ENCODE assay signal across 24 cellular contexts in genomic region chr16:64751906-64752305, GRCh38.
DNase-seq lines count a peak whose midpoint lies in the region; ATAC-seq and TF ChIP-seq lines count a peak whose summit lies in the region.
"Had no signal": no experiment of that assay in that cellular context is flagged by ENCODE, and none has a peak within 500 bp of the region (broad histone marks: within the 10 kb centered on the region; RNA-seq: fewer than 3 reads in every experiment).

No MANE protein-coding gene starts in this region.

- no peaks in the 10 kb centered on the region for H4K20me1 ChIP-seq in GM23338 (replicated peaks; ENCODE audit: insufficient read depth)

- no peak overlapping the region for H3K27ac ChIP-seq in GM23338 (ENCODE audit: low read depth)
- H3K27ac ChIP-seq: ascending aorta, heart right ventricle, HL-60, neutrophil, right lobe of liver had no signal

- H3K4me1 ChIP-seq in GM23338 (ENCODE audit: insufficient read depth) = no peaks in the 10 kb centered on the region
- H3K4me1 ChIP-seq: ascending aorta, heart right ventricle, right lobe of liver had no signal

- H3K27me3 ChIP-seq in BJ (ENCODE audit: control insufficient read depth, insufficient read depth, low read length) (peaks cover 2% of the 10 kb centered on the region), GM23338 (ENCODE audit: insufficient read depth) (no peaks in the 10 kb centered on the region)
- H3K27me3 ChIP-seq: ascending aorta, heart right ventricle, neutrophil, right lobe of liver had no signal

- H3K9me3 Mint-ChIP-seq in nephron = no peaks in the 10 kb centered on the region
- H3K9me3 Mint-ChIP-seq in GM23338 = no peaks in the 10 kb centered on the region
- H3K9me3 Mint-ChIP-seq: dendritic cell treated with granulocyte-macrophage colony-stimulating factor and Interleukin-4, amounts not matched to agents 40 ng/mL and 50 ng/mL, for 4 days had no signal

- no peak for TF ChIP-seq CTCF in BJ (IDR thresholded peaks at IDR 0.05; ENCODE audit: insufficient read depth, low read depth, low read length)
- no peak for TF ChIP-seq CTCF in fibroblast of mammary gland (conservative IDR thresholded peaks at IDR 0.05; ENCODE audit: control insufficient read depth, insufficient read depth, low read depth, low read length)
- TF ChIP-seq CTCF in nephron (IDR thresholded peaks at IDR 0.05; ENCODE audit: unreplicated experiment in 3 of 3) = no peak
- no peak for TF ChIP-seq CTCF in GM23338 (conservative IDR thresholded peaks at IDR 0.05; ENCODE audit: low read depth in 2 of 2)

- no peak overlapping the region for H3K4me2 ChIP-seq in GM23338

- no peaks in the 10 kb centered on the region for H3K79me2 ChIP-seq in GM23338 (replicated peaks; ENCODE audit: insufficient read depth)

- CTCF ChIA-PET in BJ (lab: Yijun Ruan, JAX) = interaction anchor here (1.3 kb wide), 1 partner anchor 372 kb away, joined by 3 read pairs; no protein-coding TSS in a partner anchor

- H3K4me1 Mint-ChIP-seq in nephron = peaks cover 37% of the 10 kb centered on the region
- no peaks in the 10 kb centered on the region for H3K4me1 Mint-ChIP-seq in GM23338
- H3K4me1 Mint-ChIP-seq: B cell had no signal

- H3K36me3 ChIP-seq in BJ (ENCODE audit: control insufficient read depth, insufficient read depth, low read length) (no peaks in the 10 kb centered on the region), GM23338 (ENCODE audit: insufficient read depth) (no peaks in the 10 kb centered on the region)
- H3K36me3 ChIP-seq: ascending aorta, heart right ventricle, neutrophil, right lobe of liver had no signal

- POLR2A ChIA-PET in BJ (lab: Charles Lee) = interaction anchor here (0.6 kb wide), 1 partner anchor 165 kb away, joined by 3 read pairs; no protein-coding TSS in a partner anchor

- ATAC-seq in GM23338 (no peak), HG03571 (IDR thresholded peaks at IDR 0.05; ENCODE audit: unreplicated experiment) (no peak)
- ATAC-seq: activated CD4-positive, CD25-positive, alpha-beta regulatory T cell treated with anti-CD3 and anti-CD28 coated beads, Interleukin-2, amount 50 U/mL, for 24 hours; heart right ventricle; K562; PC-3; right lobe of liver had no signal

- H3F3A ChIP-seq in GM23338 (replicated peaks; ENCODE audit: low read depth) = no peaks in the 10 kb centered on the region

- H3K4me3 ChIP-seq in BJ (ENCODE audit: low read depth, low read length) (no peak overlapping the region), fibroblast of mammary gland (ENCODE audit: control insufficient read depth, low read depth, low read length) (no peak overlapping the region), GM23338 (no peak overlapping the region)
- H3K4me3 ChIP-seq: ascending aorta, heart right ventricle, K562, right lobe of liver had no signal

- no peak overlapping the region for H2AFZ ChIP-seq in GM23338

- H3K4me3 Mint-ChIP-seq in nephron (no peak overlapping the region), GM23338 (no peak overlapping the region)
- H3K4me3 Mint-ChIP-seq: B cell; dendritic cell treated with granulocyte-macrophage colony-stimulating factor and Interleukin-4, amounts not matched to agents 40 ng/mL and 50 ng/mL, for 4 days had no signal

- DNase-seq in BJ (ENCODE audit: low read depth) = peak; percentile 72
- peak; percentile 4 for DNase-seq in RPMI7951 (ENCODE audit: low read depth)
- peak; percentile 45 for DNase-seq in fibroblast of mammary gland (ENCODE audit: low read depth)
- no peak for DNase-seq in GM23338 (ENCODE audit: low spot score)
- DNase-seq in NCI-H2171 treated with DMSO at 0.1 percent for 48 hours (lab: John Stamatoyannopoulos, UW) = no peak
- no peak for DNase-seq in Kasumi-1 (lab: John Stamatoyannopoulos, UW)
- DNase-seq: activated effector memory CD4-positive, alpha-beta T cell treated with anti-CD3 and anti-CD28 coated beads, Interleukin-2, amount 50 U/mL, for 16 hours; Calu3; heart right ventricle; kidney; NCI-H1092 treated with DMSO at 0.1 percent for 48 hours; PC-3; right lobe of liver; stimulated activated CD4-positive, alpha-beta T cell treated with anti-CD3 and anti-CD28 coated beads, Interleukin-4, amount 100 ng/mL, for 1 hour; T-helper 9 cell had no signal

- H3K9me2 ChIP-seq in GM23338 (ENCODE audit: insufficient read depth) = no peaks in the 10 kb centered on the region

- H3K36me3 Mint-ChIP-seq in nephron (ENCODE audit: low read depth) = no peaks in the 10 kb centered on the region
- H3K36me3 Mint-ChIP-seq in GM23338 (ENCODE audit: low read depth) = no peaks in the 10 kb centered on the region

- H3K27ac Mint-ChIP-seq in nephron (peak overlapping the region in 2 of 3 experiments; percentile 3 to 47), GM23338 (no peak overlapping the region)
- H3K27ac Mint-ChIP-seq: B cell; dendritic cell treated with granulocyte-macrophage colony-stimulating factor and Interleukin-4, amounts not matched to agents 40 ng/mL and 50 ng/mL, for 4 days had no signal

- H3K27me3 Mint-ChIP-seq in nephron (ENCODE audit: low read depth) (no peaks in the 10 kb centered on the region), GM23338 (ENCODE audit: insufficient read depth, low read depth, poor library complexity) (no peaks in the 10 kb centered on the region)
- H3K27me3 Mint-ChIP-seq: B cell; dendritic cell treated with granulocyte-macrophage colony-stimulating factor and Interleukin-4, amounts not matched to agents 40 ng/mL and 50 ng/mL, for 4 days had no signal

TF ChIP-seq in GM23338, 12 proteins besides CTCF, POLR2A, EP300 and RAD21:
- TF ChIP-seq REST (IDR thresholded peaks at IDR 0.05; ENCODE audit: unreplicated experiment) (no peak), JUNB (IDR thresholded peaks at IDR 0.05; ENCODE audit: unreplicated experiment) (no peak), ZNF114 (CRISPR knock-in tag; IDR thresholded peaks at IDR 0.05) (no peak)
- TF ChIP-seq, protein P1, sequence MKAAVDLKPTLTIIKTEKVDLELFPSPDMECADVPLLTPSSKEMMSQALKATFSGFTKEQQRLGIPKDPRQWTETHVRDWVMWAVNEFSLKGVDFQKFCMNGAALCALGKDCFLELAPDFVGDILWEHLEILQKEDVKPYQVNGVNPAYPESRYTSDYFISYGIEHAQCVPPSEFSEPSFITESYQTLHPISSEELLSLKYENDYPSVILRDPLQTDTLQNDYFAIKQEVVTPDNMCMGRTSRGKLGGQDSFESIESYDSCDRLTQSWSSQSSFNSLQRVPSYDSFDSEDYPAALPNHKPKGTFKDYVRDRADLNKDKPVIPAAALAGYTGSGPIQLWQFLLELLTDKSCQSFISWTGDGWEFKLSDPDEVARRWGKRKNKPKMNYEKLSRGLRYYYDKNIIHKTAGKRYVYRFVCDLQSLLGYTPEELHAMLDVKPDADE (IDR thresholded peaks at IDR 0.05) = no peak

Comparison
In these comparisons a context has a peak if more than half of its experiments do, and no peak if none do; other contexts are left out.
1. DNase-seq: peak in BJ (single experiment), RPMI7951 (single experiment) and fibroblast of mammary gland (single experiment); none in GM23338 (single experiment), NCI-H2171 treated with DMSO at 0.1 percent for 48 hours (single experiment) and Kasumi-1 (0 of 2).